ENCODE assay signal across 16 cellular contexts in genomic region chr15:45180201-45180600, GRCh38. TPM values are rescaled to one million over a fixed set of nuclear protein-coding genes. Genes with fewer than 3 reads are reported as not detected.
A peak's percentile ranks its signal among the peaks of the same experiment; 100 is the strongest.
DNase-seq lines count a peak whose midpoint lies in the region; ATAC-seq and TF ChIP-seq lines count a peak whose summit lies in the region.
"Had no signal": no experiment of that assay in that cellular context is flagged by ENCODE, and none has a peak within 500 bp of the region (broad histone marks: within the 10 kb centered on the region; RNA-seq: fewer than 3 reads in every experiment).

No MANE protein-coding gene starts in this region.

- in situ Hi-C loops in Caki2 (cut with HindIII; ENCODE audit: low pct_unique_long_range_greater_than_20kb, low sequenced_read_pairs): no loop called here

- peak; percentile 75 to 79 for ATAC-seq in activated T-cell treated with anti-CD3 and anti-CD28 coated beads, Interleukin-2, amount 50 U/mL, for 72 hours (replicated peaks in 1 of 2)
- ATAC-seq in natural killer cell treated with Interleukin-12 subunit alpha and Interleukin-12 subunit beta and Interleukin-15 and Interleukin-18, amount 100 ng/mL, for 72 hours: peak; percentile 88 to 90
- ATAC-seq in lower lobe of right lung: no peak

- H3K4me1 Mint-ChIP-seq in activated T-cell treated with anti-CD3 and anti-CD28 coated beads, Interleukin-2, amount 50 U/mL, for 72 hours (ENCODE audit: low read depth): peaks cover 23% of the 10 kb centered on the region
- H3K4me1 Mint-ChIP-seq in natural killer cell treated with Interleukin-12 subunit alpha and Interleukin-12 subunit beta and Interleukin-15 and Interleukin-18, amount 100 ng/mL, for 72 hours (ENCODE audit: low read depth in 2 of 2): peaks cover 12 to 23% of the 10 kb centered on the region in 2 donors

- H3K27me3 ChIP-seq in Karpas-422 (ENCODE audit: low read length) (no peaks in the 10 kb centered on the region), ovary (no peaks in the 10 kb centered on the region), lower lobe of right lung (ENCODE audit: low read depth) (no peaks in the 10 kb centered on the region)
- H3K27me3 ChIP-seq: adrenal gland had no signal

- TF ChIP-seq POLR2A in ovary (IDR thresholded peaks at IDR 0.05): no peak

- no peak overlapping the region for H3K4me3 Mint-ChIP-seq in activated T-cell treated with anti-CD3 and anti-CD28 coated beads, Interleukin-2, amount 50 U/mL, for 72 hours
- H3K4me3 Mint-ChIP-seq in natural killer cell treated with Interleukin-12 subunit alpha and Interleukin-12 subunit beta and Interleukin-15 and Interleukin-18, amount 100 ng/mL, for 72 hours: peak overlapping the region; percentile 32
- H3K4me3 Mint-ChIP-seq: stimulated activated naive CD8-positive, alpha-beta T cell treated with anti-CD3 and anti-CD28 coated beads, Interleukin-15, Interleukin-2, amounts not matched to agents 100 ng/mL and 50 ng/mL, for 24 hours had no signal

- WGBS in ovary, 3 donors: 90 to 94% (median 91%) methylated on average over 7 of the region's 7 CpGs

- intact Hi-C loops in ovary (cut with DNase I) (loop anchor here in 1 of 4 donors (10.0 kb wide), 1 partner anchor 465 kb away; the partner anchor contains the start of genes B2M and PATL2), lower lobe of right lung (cut with DNase I) (no loop called here)

- peaks cover 18% of the 10 kb centered on the region; the same call in 1 of the 2 replicates for H3K36me3 ChIP-seq in Karpas-422 (ENCODE audit: insufficient read depth, low read length)
- H3K36me3 ChIP-seq in ovary: no peaks in the 10 kb centered on the region
- H3K36me3 ChIP-seq in lower lobe of right lung: no peaks in the 10 kb centered on the region
- H3K36me3 ChIP-seq: adrenal gland had no signal

- H3K4me1 ChIP-seq in Karpas-422 (ENCODE audit: low read length) (peaks cover 73% of the 10 kb centered on the region), ovary (ENCODE audit: insufficient read depth) (peaks cover 8% of the 10 kb centered on the region), lower lobe of right lung (peaks cover 15% of the 10 kb centered on the region)
- H3K4me1 ChIP-seq: parathyroid adenoma had no signal

- peaks cover 80% of the 10 kb centered on the region for H3K79me2 ChIP-seq in Karpas-422 (ENCODE audit: low read length)
- H3K79me2 ChIP-seq: parathyroid adenoma had no signal

- no peak for TF ChIP-seq EP300 in ovary (IDR thresholded peaks at IDR 0.05)

- H3K9me3 ChIP-seq in Karpas-422 (ENCODE audit: low read length): no peaks in the 10 kb centered on the region
- no peaks in the 10 kb centered on the region for H3K9me3 ChIP-seq in ovary
- H3K9me3 ChIP-seq in lower lobe of right lung: no peaks in the 10 kb centered on the region
- H3K9me3 ChIP-seq: adrenal gland had no signal

- H3K9ac ChIP-seq in Karpas-422 (ENCODE audit: low read length): no peak overlapping the region
- H3K9ac ChIP-seq: parathyroid adenoma had no signal

- H3K4me3 ChIP-seq in Karpas-422 (ENCODE audit: low read length): no peak overlapping the region
- H3K4me3 ChIP-seq in ovary: no peak overlapping the region
- no peak overlapping the region for H3K4me3 ChIP-seq in lower lobe of right lung
- H3K4me3 ChIP-seq: adrenal gland had no signal

- H3K9me3 Mint-ChIP-seq in activated T-cell treated with anti-CD3 and anti-CD28 coated beads, Interleukin-2, amount 50 U/mL, for 72 hours: no peaks in the 10 kb centered on the region
- H3K9me3 Mint-ChIP-seq in natural killer cell treated with Interleukin-12 subunit alpha and Interleukin-12 subunit beta and Interleukin-15 and Interleukin-18, amount 100 ng/mL, for 72 hours: no peaks in the 10 kb centered on the region
- H3K9me3 Mint-ChIP-seq: stimulated activated naive CD8-positive, alpha-beta T cell treated with anti-CD3 and anti-CD28 coated beads, Interleukin-15, Interleukin-2, amounts not matched to agents 100 ng/mL and 50 ng/mL, for 24 hours had no signal

- H3K9me2 ChIP-seq in Karpas-422 (replicated peaks; ENCODE audit: insufficient read depth, low read length): no peaks in the 10 kb centered on the region

- H3K27ac ChIP-seq in Karpas-422 (ENCODE audit: low read length) (peak overlapping the region; percentile 74; the same call in 1 of the 2 replicates), ovary (no peak overlapping the region), lower lobe of right lung (no peak overlapping the region)
- H3K27ac ChIP-seq: adrenal gland, C4-2B, parathyroid adenoma had no signal

- H3K36me3 Mint-ChIP-seq in activated T-cell treated with anti-CD3 and anti-CD28 coated beads, Interleukin-2, amount 50 U/mL, for 72 hours (ENCODE audit: insufficient read depth in 2 of 2): peaks cover 0 to 2% of the 10 kb centered on the region in 2 donors
- no peaks in the 10 kb centered on the region for H3K36me3 Mint-ChIP-seq in natural killer cell treated with Interleukin-12 subunit alpha and Interleukin-12 subunit beta and Interleukin-15 and Interleukin-18, amount 100 ng/mL, for 72 hours

- TF ChIP-seq CTCF in ovary (IDR thresholded peaks at IDR 0.05): no peak
- TF ChIP-seq CTCF in lower lobe of right lung (IDR thresholded peaks at IDR 0.05): no peak

- DNase-seq in Caki2 (ENCODE audit: low read depth) (peak; percentile 50), Karpas-422 (no peak), ovary (no peak), NAMALWA (ENCODE audit: low spot score) (no peak), HCEC 1CT (no peak), lower lobe of right lung (no peak)
- DNase-seq in activated T-cell treated with anti-CD3 and anti-CD28 coated beads, Interleukin-2, amount 50 U/mL, for 72 hours: peak; percentile 53 to 54
- peak; percentile 78 for DNase-seq in natural killer cell treated with Interleukin-12 subunit alpha and Interleukin-12 subunit beta and Interleukin-15 and Interleukin-18, amount 100 ng/mL, for 72 hours (ENCODE audit: low spot score)
- DNase-seq: activated CD4-positive, alpha-beta T cell treated with anti-CD3 and anti-CD28 coated beads for 4 hours; adrenal gland; NCI-H748 treated with DMSO at 0.1 percent for 48 hours; stimulated activated CD4-positive, alpha-beta T cell treated with anti-CD3 and anti-CD28 coated beads, Interleukin-1b, Interleukin-23, amount 100 ng/mL, for 48 hours had no signal

- H2AFZ ChIP-seq in Karpas-422 (ENCODE audit: low read length): no peak overlapping the region
- H2AFZ ChIP-seq: parathyroid adenoma had no signal

- no peak overlapping the region for H3K27ac Mint-ChIP-seq in activated T-cell treated with anti-CD3 and anti-CD28 coated beads, Interleukin-2, amount 50 U/mL, for 72 hours
- peak overlapping the region; percentile 10 to 68 for H3K27ac Mint-ChIP-seq in natural killer cell treated with Interleukin-12 subunit alpha and Interleukin-12 subunit beta and Interleukin-15 and Interleukin-18, amount 100 ng/mL, for 72 hours
- H3K27ac Mint-ChIP-seq: stimulated activated naive CD8-positive, alpha-beta T cell treated with anti-CD3 and anti-CD28 coated beads, Interleukin-15, Interleukin-2, amounts not matched to agents 100 ng/mL and 50 ng/mL, for 24 hours had no signal

- 0 out of 2 replicates have a peak, but pooled peaks cover 2% of the 10 kb centered on the region for H4K20me1 ChIP-seq in Karpas-422 (ENCODE audit: insufficient read depth, low read depth, low read length)

- no peaks in the 10 kb centered on the region for H3K27me3 Mint-ChIP-seq in activated T-cell treated with anti-CD3 and anti-CD28 coated beads, Interleukin-2, amount 50 U/mL, for 72 hours (ENCODE audit: low read depth)
- H3K27me3 Mint-ChIP-seq in natural killer cell treated with Interleukin-12 subunit alpha and Interleukin-12 subunit beta and Interleukin-15 and Interleukin-18, amount 100 ng/mL, for 72 hours: peaks cover 0 to 2% of the 10 kb centered on the region in 2 donors
- H3K27me3 Mint-ChIP-seq: stimulated activated naive CD8-positive, alpha-beta T cell treated with anti-CD3 and anti-CD28 coated beads, Interleukin-15, Interleukin-2, amounts not matched to agents 100 ng/mL and 50 ng/mL, for 24 hours had no signal

- no peak overlapping the region for H3K4me2 ChIP-seq in Karpas-422 (ENCODE audit: low read depth, low read length, poor library complexity, severe bottlenecking)

RNA-seq across cellular contexts. Expression of gene SHF, which starts 7.6 kb away (rescaled TPM):
- 6.6 and 14.3 TPM in 2 replicates for total RNA-seq in Caki2 (2014; rRNA removed; shearing (Covaris generic); ENCODE audit: low replicate concordance)
- total RNA-seq in Karpas-422 (2014; rRNA removed; shearing (Covaris generic); ENCODE audit: low replicate concordance): 10.9 and 35.4 TPM in 2 replicates
- total RNA-seq in activated T-cell treated with anti-CD3 and anti-CD28 coated beads, Interleukin-2, amount 50 U/mL, for 72 hours: 10 to 100 TPM; 11.7 to 16.8 TPM
- 1 to 10 TPM in 1 of 2 donors, under 1 TPM in 1; 0.81 to 1.4 TPM for total RNA-seq in natural killer cell treated with Interleukin-12 subunit alpha and Interleukin-12 subunit beta and Interleukin-15 and Interleukin-18, amount 100 ng/mL, for 72 hours
- total RNA-seq in ovary (10 to 100 TPM; 18.3 to 45.3 (median 30.5) TPM), lower lobe of right lung (6.4 TPM)
- 10 to 100 TPM; 17.5 to 31.2 TPM for polyA plus RNA-seq in ovary

RNA-seq across cellular contexts. Expression of gene DUOX1, which starts 50.4 kb away (rescaled TPM):
- not detected in 2 replicates for total RNA-seq in Caki2 (2014; rRNA removed; shearing (Covaris generic); ENCODE audit: low replicate concordance)
- not detected in 2 replicates for total RNA-seq in Karpas-422 (2014; rRNA removed; shearing (Covaris generic); ENCODE audit: low replicate concordance)
- under 1 TPM; 0.34 to 0.95 TPM for total RNA-seq in activated T-cell treated with anti-CD3 and anti-CD28 coated beads, Interleukin-2, amount 50 U/mL, for 72 hours
- under 1 TPM in 1 of 2 donors, not detected in 1; 0.08 TPM for total RNA-seq in natural killer cell treated with Interleukin-12 subunit alpha and Interleukin-12 subunit beta and Interleukin-15 and Interleukin-18, amount 100 ng/mL, for 72 hours
- total RNA-seq in ovary (1 to 10 TPM in 5 of 7 donors, under 1 TPM in 2; 0.23 to 9.2 (median 2.2) TPM), lower lobe of right lung (317 TPM)
- polyA plus RNA-seq in ovary: under 1 TPM; 0.47 to 0.87 TPM
- total RNA-seq: frontal cortex had no signal

RNA-seq across cellular contexts. Expression of gene DUOXA1, which starts 50.5 kb away (rescaled TPM):
- not detected in 2 replicates for total RNA-seq in Caki2 (2014; rRNA removed; shearing (Covaris generic); ENCODE audit: low replicate concordance)
- not detected in 2 replicates for total RNA-seq in Karpas-422 (2014; rRNA removed; shearing (Covaris generic); ENCODE audit: low replicate concordance)
- under 1 TPM; 0.46 to 0.65 TPM for total RNA-seq in activated T-cell treated with anti-CD3 and anti-CD28 coated beads, Interleukin-2, amount 50 U/mL, for 72 hours
- total RNA-seq in natural killer cell treated with Interleukin-12 subunit alpha and Interleukin-12 subunit beta and Interleukin-15 and Interleukin-18, amount 100 ng/mL, for 72 hours: not detected
- total RNA-seq in ovary (1 to 10 TPM in 4 of 7 donors, under 1 TPM in 3; 0.30 to 4.1 (median 1.2) TPM), lower lobe of right lung (131 TPM)
- under 1 TPM; 0.51 to 0.77 TPM for polyA plus RNA-seq in ovary
- total RNA-seq: frontal cortex had no signal

Comparison
In these comparisons a context has a peak if more than half of its experiments do, and no peak if none do; other contexts are left out.
1. DNase-seq: peak in Caki2 (single experiment), activated T-cell treated with anti-CD3 and anti-CD28 coated beads, Interleukin-2, amount 50 U/mL, for 72 hours (2 of 2) and natural killer cell treated with Interleukin-12 subunit alpha and Interleukin-12 subunit beta and Interleukin-15 and Interleukin-18, amount 100 ng/mL, for 72 hours (single experiment); none in Karpas-422 (single experiment), ovary (0 of 5), NAMALWA (single experiment), HCEC 1CT (single experiment) and lower lobe of right lung (single experiment).
2. ATAC-seq: peak in activated T-cell treated with anti-CD3 and anti-CD28 coated beads, Interleukin-2, amount 50 U/mL, for 72 hours (2 of 2) and natural killer cell treated with Interleukin-12 subunit alpha and Interleukin-12 subunit beta and Interleukin-15 and Interleukin-18, amount 100 ng/mL, for 72 hours (2 of 2); none in lower lobe of right lung (0 of 2).
3. RNA of gene DUOX1, which starts 50.4 kb away (total RNA-seq): 317 TPM in lower lobe of right lung (single experiment); 0.23 to 9.2 TPM in ovary, 0.34 to 0.95 TPM in activated T-cell treated with anti-CD3 and anti-CD28 coated beads, Interleukin-2, amount 50 U/mL, for 72 hours, 0.08 TPM in natural killer cell treated with Interleukin-12 subunit alpha and Interleukin-12 subunit beta and Interleukin-15 and Interleukin-18, amount 100 ng/mL, for 72 hours, not detected in Caki2 and not detected in Karpas-422; every median in the first group is over 10 times any median in the second.
4. RNA of gene DUOXA1, which starts 50.5 kb away (total RNA-seq): 131 TPM in lower lobe of right lung (single experiment); 0.30 to 4.1 TPM in ovary, 0.46 to 0.65 TPM in activated T-cell treated with anti-CD3 and anti-CD28 coated beads, Interleukin-2, amount 50 U/mL, for 72 hours, not detected in natural killer cell treated with Interleukin-12 subunit alpha and Interleukin-12 subunit beta and Interleukin-15 and Interleukin-18, amount 100 ng/mL, for 72 hours, not detected in Caki2 and not detected in Karpas-422; every median in the first group is over 10 times any median in the second.